11 cellular contexts compared by ENCODE assay signal in the genomic region with DNA sequence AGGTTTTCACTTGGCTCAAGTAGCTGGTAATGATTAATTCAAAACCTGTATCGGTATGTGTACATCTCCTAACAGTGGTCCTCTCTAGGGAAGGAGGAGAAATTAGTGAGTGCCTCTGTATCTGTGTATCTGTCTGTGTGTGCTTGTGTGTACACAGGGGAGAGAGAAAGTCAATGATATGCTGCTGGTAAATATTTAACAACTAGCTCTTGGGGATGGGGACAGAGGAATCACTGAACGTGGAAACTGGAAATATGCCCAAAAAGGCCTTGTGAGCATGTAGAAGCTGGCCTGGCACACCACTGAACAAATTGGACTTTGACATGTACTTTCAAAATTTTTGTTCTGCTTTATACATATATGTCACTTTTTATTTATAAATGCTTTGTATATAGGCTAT.
A peak's percentile ranks its signal among the peaks of the same experiment; 100 is the strongest.
DNase-seq lines count a peak whose midpoint lies in the region; ATAC-seq lines count a peak whose summit lies in the region.
"Had no signal": no experiment of that assay in that cellular context is flagged by ENCODE, and none has a peak within 500 bp of the region (broad histone marks: within the 10 kb centered on the region; RNA-seq: fewer than 3 reads in every experiment).

No MANE protein-coding gene starts in this region.

- ATAC-seq in GM18867 (IDR thresholded peaks at IDR 0.05; ENCODE audit: unreplicated experiment) (peak; percentile 16), GM21825 (IDR thresholded peaks at IDR 0.05; ENCODE audit: unreplicated experiment) (peak; percentile 31), HG03442 (IDR thresholded peaks at IDR 0.05; ENCODE audit: unreplicated experiment) (peak; percentile 14), left lobe of liver (peak; percentile 82)
- ATAC-seq in activated CD8-positive, alpha-beta memory T cell treated with anti-CD3 and anti-CD28 coated beads, Interleukin-2, amount 10 ng/mL, durations not matched to agents 7 days and 5 days = no peak

- in situ Hi-C loops in ACHN (cut with HindIII; ENCODE audit: low pct_ligation_motif_present, low pct_unique_long_range_greater_than_20kb, low sequenced_read_pairs) = no loop called here

- DNase-seq in left lobe of liver (ENCODE audit: low spot score) (peak; percentile 76), ACHN (no peak), NCI-H82 treated with DMSO at 0.1 percent for 48 hours (lab: John Stamatoyannopoulos, UW; ENCODE audit: unreplicated experiment) (no peak), cerebellar cortex (ENCODE audit: low spot score) (no peak)
- no peak for DNase-seq in activated CD8-positive, alpha-beta memory T cell treated with anti-CD3 and anti-CD28 coated beads, Interleukin-2, amount 10 ng/mL, durations not matched to agents 7 days and 5 days
- DNase-seq: activated T-cell treated with anti-CD3 and anti-CD28 coated beads, Interleukin-2, amount 50 U/mL, for 24 hours; CD4-positive, alpha-beta T cell; NCI-H2081 had no signal

- no peaks in the 10 kb centered on the region for H3K27me3 Mint-ChIP-seq in activated CD8-positive, alpha-beta memory T cell treated with anti-CD3 and anti-CD28 coated beads, Interleukin-2, amount 10 ng/mL, durations not matched to agents 7 days and 5 days
- H3K27me3 Mint-ChIP-seq: activated T-cell treated with anti-CD3 and anti-CD28 coated beads, Interleukin-2, amount 50 U/mL, for 24 hours; CD4-positive, alpha-beta T cell had no signal

- no peak overlapping the region for H3K4me3 Mint-ChIP-seq in activated CD8-positive, alpha-beta memory T cell treated with anti-CD3 and anti-CD28 coated beads, Interleukin-2, amount 10 ng/mL, durations not matched to agents 7 days and 5 days
- H3K4me3 Mint-ChIP-seq: activated T-cell treated with anti-CD3 and anti-CD28 coated beads, Interleukin-2, amount 50 U/mL, for 24 hours; CD4-positive, alpha-beta T cell had no signal

- CTCF ChIA-PET in activated CD8-positive, alpha-beta memory T cell treated with anti-CD3 and anti-CD28 coated beads, Interleukin-2, amount 10 ng/mL, durations not matched to agents 7 days and 5 days (lab: Charles Lee) = interaction anchor here (1.0 kb wide), 1 partner anchor 76 kb away, joined by 3 read pairs; no protein-coding TSS in a partner anchor

- no peaks in the 10 kb centered on the region for H3K9me3 Mint-ChIP-seq in activated CD8-positive, alpha-beta memory T cell treated with anti-CD3 and anti-CD28 coated beads, Interleukin-2, amount 10 ng/mL, durations not matched to agents 7 days and 5 days (ENCODE audit: low read depth)
- H3K9me3 Mint-ChIP-seq: activated T-cell treated with anti-CD3 and anti-CD28 coated beads, Interleukin-2, amount 50 U/mL, for 24 hours; CD4-positive, alpha-beta T cell had no signal

- H3K36me3 Mint-ChIP-seq in activated CD8-positive, alpha-beta memory T cell treated with anti-CD3 and anti-CD28 coated beads, Interleukin-2, amount 10 ng/mL, durations not matched to agents 7 days and 5 days = no peaks in the 10 kb centered on the region

- no peaks in the 10 kb centered on the region for H3K4me1 Mint-ChIP-seq in activated CD8-positive, alpha-beta memory T cell treated with anti-CD3 and anti-CD28 coated beads, Interleukin-2, amount 10 ng/mL, durations not matched to agents 7 days and 5 days

- H3K27ac Mint-ChIP-seq in activated CD8-positive, alpha-beta memory T cell treated with anti-CD3 and anti-CD28 coated beads, Interleukin-2, amount 10 ng/mL, durations not matched to agents 7 days and 5 days = no peak overlapping the region
- H3K27ac Mint-ChIP-seq: activated T-cell treated with anti-CD3 and anti-CD28 coated beads, Interleukin-2, amount 50 U/mL, for 24 hours; CD4-positive, alpha-beta T cell had no signal
